In genomic region chr21:33641339-33642026, GRCh38 we compare ENCODE assay signal across 1 cellular context.
TF ChIP-seq lines count a peak whose summit lies in the region.

TSS of gene CRYZL1 (minus strand) at chr21:33641741. CDS start at chr21:33631551, 10,190 bp downstream.

TF ChIP-seq in HepG2, 621 proteins besides CTCF, POLR2A, EP300 and RAD21 (continued from another document and continues in another):
- TF ChIP-seq ZBTB46 (CRISPR knock-in tag; IDR thresholded peaks at IDR 0.05; ENCODE audit: borderline replicate concordance) (0 out of 2 replicates have a peak, but pooled peaks have one; percentile 52), ZNF615 (CRISPR knock-in tag; IDR thresholded peaks at IDR 0.05; ENCODE audit: borderline replicate concordance) (no peak), KAT7 (CRISPR knock-in tag; IDR thresholded peaks at IDR 0.05; ENCODE audit: borderline replicate concordance) (peak; percentile 86), GATA4 (IDR thresholded peaks at IDR 0.05; ENCODE audit: borderline replicate concordance, low read depth) (peak; percentile 62; the same call in 1 of the 2 replicates), ZNF275 (CRISPR knock-in tag; IDR thresholded peaks at IDR 0.05; ENCODE audit: borderline replicate concordance) (no peak), ZFP90 (CRISPR knock-in tag; IDR thresholded peaks at IDR 0.05; ENCODE audit: borderline replicate concordance) (0 out of 2 replicates have a peak, but pooled peaks have one; percentile 33), NONO (IDR thresholded peaks at IDR 0.05) (no peak), NONO (CRISPR knock-in tag; conservative IDR thresholded peaks at IDR 0.05) (no peak), LCORL (IDR thresholded peaks at IDR 0.05) (no peak), LCORL (CRISPR knock-in tag; IDR thresholded peaks at IDR 0.05) (peak; percentile 42; the same call in 1 of the 2 replicates), KIAA2018 (CRISPR knock-in tag; IDR thresholded peaks at IDR 0.05; ENCODE audit: borderline replicate concordance) (no peak), ZSCAN25 (CRISPR knock-in tag; IDR thresholded peaks at IDR 0.05) (0 out of 2 replicates have a peak, but pooled peaks have one; percentile 3), GMEB2 (CRISPR knock-in tag; IDR thresholded peaks at IDR 0.05; ENCODE audit: low read depth) (no peak), IKZF4 (CRISPR knock-in tag; IDR thresholded peaks at IDR 0.05; ENCODE audit: borderline replicate concordance, low read depth, not compliant biosample characterization) (no peak), PHF8 (CRISPR knock-in tag; IDR thresholded peaks at IDR 0.05) (peak; percentile 95), NFE2L1 (CRISPR knock-in tag; IDR thresholded peaks at IDR 0.05; ENCODE audit: borderline replicate concordance) (no peak), KLF15 (CRISPR knock-in tag; IDR thresholded peaks at IDR 0.05; ENCODE audit: borderline replicate concordance) (0 out of 2 replicates have a peak, but pooled peaks have one; percentile 57), MIER3 (CRISPR knock-in tag; IDR thresholded peaks at IDR 0.05; ENCODE audit: borderline replicate concordance) (no peak), EED (CRISPR knock-in tag; IDR thresholded peaks at IDR 0.05) (no peak), MEF2D (CRISPR knock-in tag; IDR thresholded peaks at IDR 0.05) (peak; percentile 68; the same call in 1 of the 2 replicates), TBX3 (IDR thresholded peaks at IDR 0.05; ENCODE audit: borderline replicate concordance) (no peak), ZNF616 (CRISPR knock-in tag; IDR thresholded peaks at IDR 0.05; ENCODE audit: low read depth) (0 out of 2 replicates have a peak, but pooled peaks have one; percentile 36), ZSCAN21 (CRISPR knock-in tag; IDR thresholded peaks at IDR 0.05; ENCODE audit: borderline replicate concordance) (0 out of 2 replicates have a peak, but pooled peaks have one; percentile 69), SP2 (CRISPR knock-in tag; IDR thresholded peaks at IDR 0.05) (peak; percentile 90), ZNF605 (CRISPR knock-in tag; IDR thresholded peaks at IDR 0.05) (peak; percentile 76), SRY (CRISPR knock-in tag; IDR thresholded peaks at IDR 0.05) (peak; percentile 81; the same call in 1 of the 2 replicates), ZNF598 (CRISPR knock-in tag; IDR thresholded peaks at IDR 0.05; ENCODE audit: borderline replicate concordance) (no peak), ZNF678 (CRISPR knock-in tag; IDR thresholded peaks at IDR 0.05) (0 out of 2 replicates have a peak, but pooled peaks have one; percentile 40), GLI4 (CRISPR knock-in tag; IDR thresholded peaks at IDR 0.05; ENCODE audit: borderline replicate concordance) (no peak), MYNN (CRISPR knock-in tag; IDR thresholded peaks at IDR 0.05; ENCODE audit: low read depth) (no peak), RFX5 (IDR thresholded peaks at IDR 0.05; ENCODE audit: low read depth, low read length) (peak; percentile 76), CEBPG (CRISPR knock-in tag; IDR thresholded peaks at IDR 0.05) (no peak), MTERF4 (CRISPR knock-in tag; IDR thresholded peaks at IDR 0.05) (no peak), KAT8 (CRISPR knock-in tag; IDR thresholded peaks at IDR 0.05) (peak; percentile 67; the same call in 1 of the 2 replicates), ZNF777 (CRISPR knock-in tag; IDR thresholded peaks at IDR 0.05) (no peak), ZNF775 (CRISPR knock-in tag; IDR thresholded peaks at IDR 0.05; ENCODE audit: borderline replicate concordance) (no peak), SSRP1 (CRISPR knock-in tag; IDR thresholded peaks at IDR 0.05) (no peak), ZNF343 (CRISPR knock-in tag; IDR thresholded peaks at IDR 0.05) (no peak), ZNF124 (CRISPR knock-in tag; IDR thresholded peaks at IDR 0.05) (no peak), ZNF329 (CRISPR knock-in tag; IDR thresholded peaks at IDR 0.05; ENCODE audit: low read depth) (no peak), NPAS2 (CRISPR knock-in tag; IDR thresholded peaks at IDR 0.05; ENCODE audit: borderline replicate concordance) (no peak), HOXD1 (CRISPR knock-in tag; IDR thresholded peaks at IDR 0.05) (no peak; the same call in 1 of the 2 replicates), MED1 (CRISPR knock-in tag; IDR thresholded peaks at IDR 0.05) (peak; percentile 41; the same call in 1 of the 2 replicates)
- TF ChIP-seq, protein P1, sequence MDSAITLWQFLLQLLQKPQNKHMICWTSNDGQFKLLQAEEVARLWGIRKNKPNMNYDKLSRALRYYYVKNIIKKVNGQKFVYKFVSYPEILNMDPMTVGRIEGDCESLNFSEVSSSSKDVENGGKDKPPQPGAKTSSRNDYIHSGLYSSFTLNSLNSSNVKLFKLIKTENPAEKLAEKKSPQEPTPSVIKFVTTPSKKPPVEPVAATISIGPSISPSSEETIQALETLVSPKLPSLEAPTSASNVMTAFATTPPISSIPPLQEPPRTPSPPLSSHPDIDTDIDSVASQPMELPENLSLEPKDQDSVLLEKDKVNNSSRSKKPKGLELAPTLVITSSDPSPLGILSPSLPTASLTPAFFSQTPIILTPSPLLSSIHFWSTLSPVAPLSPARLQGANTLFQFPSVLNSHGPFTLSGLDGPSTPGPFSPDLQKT (CRISPR knock-in tag; IDR thresholded peaks at IDR 0.05; ENCODE audit: borderline replicate concordance): no peak
- TF ChIP-seq, protein P2, sequence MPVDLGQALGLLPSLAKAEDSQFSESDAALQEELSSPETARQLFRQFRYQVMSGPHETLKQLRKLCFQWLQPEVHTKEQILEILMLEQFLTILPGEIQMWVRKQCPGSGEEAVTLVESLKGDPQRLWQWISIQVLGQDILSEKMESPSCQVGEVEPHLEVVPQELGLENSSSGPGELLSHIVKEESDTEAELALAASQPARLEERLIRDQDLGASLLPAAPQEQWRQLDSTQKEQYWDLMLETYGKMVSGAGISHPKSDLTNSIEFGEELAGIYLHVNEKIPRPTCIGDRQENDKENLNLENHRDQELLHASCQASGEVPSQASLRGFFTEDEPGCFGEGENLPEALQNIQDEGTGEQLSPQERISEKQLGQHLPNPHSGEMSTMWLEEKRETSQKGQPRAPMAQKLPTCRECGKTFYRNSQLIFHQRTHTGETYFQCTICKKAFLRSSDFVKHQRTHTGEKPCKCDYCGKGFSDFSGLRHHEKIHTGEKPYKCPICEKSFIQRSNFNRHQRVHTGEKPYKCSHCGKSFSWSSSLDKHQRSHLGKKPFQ (CRISPR knock-in tag; IDR thresholded peaks at IDR 0.05; ENCODE audit: insufficient replicate concordance): no peak
- TF ChIP-seq, protein P3, sequence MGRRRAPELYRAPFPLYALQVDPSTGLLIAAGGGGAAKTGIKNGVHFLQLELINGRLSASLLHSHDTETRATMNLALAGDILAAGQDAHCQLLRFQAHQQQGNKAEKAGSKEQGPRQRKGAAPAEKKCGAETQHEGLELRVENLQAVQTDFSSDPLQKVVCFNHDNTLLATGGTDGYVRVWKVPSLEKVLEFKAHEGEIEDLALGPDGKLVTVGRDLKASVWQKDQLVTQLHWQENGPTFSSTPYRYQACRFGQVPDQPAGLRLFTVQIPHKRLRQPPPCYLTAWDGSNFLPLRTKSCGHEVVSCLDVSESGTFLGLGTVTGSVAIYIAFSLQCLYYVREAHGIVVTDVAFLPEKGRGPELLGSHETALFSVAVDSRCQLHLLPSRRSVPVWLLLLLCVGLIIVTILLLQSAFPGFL (CRISPR knock-in tag; IDR thresholded peaks at IDR 0.05): no peak
